Comparison of ENCODE assay signal across 1 cellular context in the genomic region with DNA sequence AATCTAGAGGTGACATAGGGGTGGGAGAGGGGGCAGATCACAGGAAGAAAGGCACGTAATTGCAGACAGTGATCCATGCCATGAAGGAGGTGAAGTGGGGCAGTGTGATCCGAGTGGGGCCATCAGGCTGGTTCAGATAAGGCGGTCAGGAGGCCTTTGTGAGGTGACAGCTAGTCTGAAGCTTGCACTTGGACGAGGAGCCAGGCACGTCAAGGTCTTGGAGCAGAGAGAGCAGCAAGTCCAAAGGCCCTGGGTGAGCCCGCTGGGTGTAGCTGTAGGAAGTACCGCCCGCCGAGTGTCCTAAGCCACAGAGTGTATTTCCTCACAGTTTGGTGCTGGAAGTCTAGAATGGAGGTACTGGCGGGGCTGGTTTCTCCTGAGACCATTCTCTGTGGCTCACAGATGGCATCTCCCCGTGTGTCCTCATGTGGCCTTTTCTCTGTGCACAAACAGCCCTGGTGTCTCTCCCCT.
TF ChIP-seq lines count a peak whose summit lies in the region.

No MANE protein-coding gene starts in this region.

TF ChIP-seq in H1, 55 proteins besides CTCF, POLR2A, EP300 and RAD21:
- TF ChIP-seq GTF2F1 (IDR thresholded peaks at IDR 0.05; ENCODE audit: borderline replicate concordance, low read depth, low read length) (no peak), TBP (IDR thresholded peaks at IDR 0.05; ENCODE audit: low read depth, low read length) (no peak), GABPA (IDR thresholded peaks at IDR 0.05; ENCODE audit: borderline replicate concordance, insufficient read depth, low read length) (no peak), RBBP5 (IDR thresholded peaks at IDR 0.05; ENCODE audit: borderline replicate concordance, low read depth, low read length) (no peak), CBX5 (IDR thresholded peaks at IDR 0.05; ENCODE audit: low read depth, low read length) (no peak), CTBP2 (IDR thresholded peaks at IDR 0.05; ENCODE audit: borderline replicate concordance, insufficient read depth, insufficient read length, low read length) (no peak), BCL11A (IDR thresholded peaks at IDR 0.05; ENCODE audit: low read depth in 2 of 2, low read length in 2 of 2) (no peak), HDAC6 (IDR thresholded peaks at IDR 0.05; ENCODE audit: low read depth, low read length) (no peak), TAF1 (IDR thresholded peaks at IDR 0.05; ENCODE audit: low read depth, low read length) (no peak), TEAD4 (IDR thresholded peaks at IDR 0.05; ENCODE audit: low read depth, low read length) (no peak), NRF1 (IDR thresholded peaks at IDR 0.05; ENCODE audit: low read depth, low read length) (no peak), SIX5 (IDR thresholded peaks at IDR 0.05; ENCODE audit: low read depth, low read length) (no peak), CEBPB (IDR thresholded peaks at IDR 0.05; ENCODE audit: low read depth, low read length) (no peak)
- TF ChIP-seq, protein P1, sequence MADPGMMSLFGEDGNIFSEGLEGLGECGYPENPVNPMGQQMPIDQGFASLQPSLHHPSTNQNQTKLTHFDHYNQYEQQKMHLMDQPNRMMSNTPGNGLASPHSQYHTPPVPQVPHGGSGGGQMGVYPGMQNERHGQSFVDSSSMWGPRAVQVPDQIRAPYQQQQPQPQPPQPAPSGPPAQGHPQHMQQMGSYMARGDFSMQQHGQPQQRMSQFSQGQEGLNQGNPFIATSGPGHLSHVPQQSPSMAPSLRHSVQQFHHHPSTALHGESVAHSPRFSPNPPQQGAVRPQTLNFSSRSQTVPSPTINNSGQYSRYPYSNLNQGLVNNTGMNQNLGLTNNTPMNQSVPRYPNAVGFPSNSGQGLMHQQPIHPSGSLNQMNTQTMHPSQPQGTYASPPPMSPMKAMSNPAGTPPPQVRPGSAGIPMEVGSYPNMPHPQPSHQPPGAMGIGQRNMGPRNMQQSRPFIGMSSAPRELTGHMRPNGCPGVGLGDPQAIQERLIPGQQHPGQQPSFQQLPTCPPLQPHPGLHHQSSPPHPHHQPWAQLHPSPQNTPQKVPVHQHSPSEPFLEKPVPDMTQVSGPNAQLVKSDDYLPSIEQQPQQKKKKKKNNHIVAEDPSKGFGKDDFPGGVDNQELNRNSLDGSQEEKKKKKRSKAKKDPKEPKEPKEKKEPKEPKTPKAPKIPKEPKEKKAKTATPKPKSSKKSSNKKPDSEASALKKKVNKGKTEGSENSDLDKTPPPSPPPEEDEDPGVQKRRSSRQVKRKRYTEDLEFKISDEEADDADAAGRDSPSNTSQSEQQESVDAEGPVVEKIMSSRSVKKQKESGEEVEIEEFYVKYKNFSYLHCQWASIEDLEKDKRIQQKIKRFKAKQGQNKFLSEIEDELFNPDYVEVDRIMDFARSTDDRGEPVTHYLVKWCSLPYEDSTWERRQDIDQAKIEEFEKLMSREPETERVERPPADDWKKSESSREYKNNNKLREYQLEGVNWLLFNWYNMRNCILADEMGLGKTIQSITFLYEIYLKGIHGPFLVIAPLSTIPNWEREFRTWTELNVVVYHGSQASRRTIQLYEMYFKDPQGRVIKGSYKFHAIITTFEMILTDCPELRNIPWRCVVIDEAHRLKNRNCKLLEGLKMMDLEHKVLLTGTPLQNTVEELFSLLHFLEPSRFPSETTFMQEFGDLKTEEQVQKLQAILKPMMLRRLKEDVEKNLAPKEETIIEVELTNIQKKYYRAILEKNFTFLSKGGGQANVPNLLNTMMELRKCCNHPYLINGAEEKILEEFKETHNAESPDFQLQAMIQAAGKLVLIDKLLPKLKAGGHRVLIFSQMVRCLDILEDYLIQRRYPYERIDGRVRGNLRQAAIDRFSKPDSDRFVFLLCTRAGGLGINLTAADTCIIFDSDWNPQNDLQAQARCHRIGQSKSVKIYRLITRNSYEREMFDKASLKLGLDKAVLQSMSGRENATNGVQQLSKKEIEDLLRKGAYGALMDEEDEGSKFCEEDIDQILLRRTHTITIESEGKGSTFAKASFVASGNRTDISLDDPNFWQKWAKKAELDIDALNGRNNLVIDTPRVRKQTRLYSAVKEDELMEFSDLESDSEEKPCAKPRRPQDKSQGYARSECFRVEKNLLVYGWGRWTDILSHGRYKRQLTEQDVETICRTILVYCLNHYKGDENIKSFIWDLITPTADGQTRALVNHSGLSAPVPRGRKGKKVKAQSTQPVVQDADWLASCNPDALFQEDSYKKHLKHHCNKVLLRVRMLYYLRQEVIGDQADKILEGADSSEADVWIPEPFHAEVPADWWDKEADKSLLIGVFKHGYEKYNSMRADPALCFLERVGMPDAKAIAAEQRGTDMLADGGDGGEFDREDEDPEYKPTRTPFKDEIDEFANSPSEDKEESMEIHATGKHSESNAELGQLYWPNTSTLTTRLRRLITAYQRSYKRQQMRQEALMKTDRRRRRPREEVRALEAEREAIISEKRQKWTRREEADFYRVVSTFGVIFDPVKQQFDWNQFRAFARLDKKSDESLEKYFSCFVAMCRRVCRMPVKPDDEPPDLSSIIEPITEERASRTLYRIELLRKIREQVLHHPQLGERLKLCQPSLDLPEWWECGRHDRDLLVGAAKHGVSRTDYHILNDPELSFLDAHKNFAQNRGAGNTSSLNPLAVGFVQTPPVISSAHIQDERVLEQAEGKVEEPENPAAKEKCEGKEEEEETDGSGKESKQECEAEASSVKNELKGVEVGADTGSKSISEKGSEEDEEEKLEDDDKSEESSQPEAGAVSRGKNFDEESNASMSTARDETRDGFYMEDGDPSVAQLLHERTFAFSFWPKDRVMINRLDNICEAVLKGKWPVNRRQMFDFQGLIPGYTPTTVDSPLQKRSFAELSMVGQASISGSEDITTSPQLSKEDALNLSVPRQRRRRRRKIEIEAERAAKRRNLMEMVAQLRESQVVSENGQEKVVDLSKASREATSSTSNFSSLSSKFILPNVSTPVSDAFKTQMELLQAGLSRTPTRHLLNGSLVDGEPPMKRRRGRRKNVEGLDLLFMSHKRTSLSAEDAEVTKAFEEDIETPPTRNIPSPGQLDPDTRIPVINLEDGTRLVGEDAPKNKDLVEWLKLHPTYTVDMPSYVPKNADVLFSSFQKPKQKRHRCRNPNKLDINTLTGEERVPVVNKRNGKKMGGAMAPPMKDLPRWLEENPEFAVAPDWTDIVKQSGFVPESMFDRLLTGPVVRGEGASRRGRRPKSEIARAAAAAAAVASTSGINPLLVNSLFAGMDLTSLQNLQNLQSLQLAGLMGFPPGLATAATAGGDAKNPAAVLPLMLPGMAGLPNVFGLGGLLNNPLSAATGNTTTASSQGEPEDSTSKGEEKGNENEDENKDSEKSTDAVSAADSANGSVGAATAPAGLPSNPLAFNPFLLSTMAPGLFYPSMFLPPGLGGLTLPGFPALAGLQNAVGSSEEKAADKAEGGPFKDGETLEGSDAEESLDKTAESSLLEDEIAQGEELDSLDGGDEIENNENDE (IDR thresholded peaks at IDR 0.05; ENCODE audit: insufficient replicate concordance, low read length), result no peak
- TF ChIP-seq, protein P2, sequence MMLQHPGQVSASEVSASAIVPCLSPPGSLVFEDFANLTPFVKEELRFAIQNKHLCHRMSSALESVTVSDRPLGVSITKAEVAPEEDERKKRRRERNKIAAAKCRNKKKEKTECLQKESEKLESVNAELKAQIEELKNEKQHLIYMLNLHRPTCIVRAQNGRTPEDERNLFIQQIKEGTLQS (IDR thresholded peaks at IDR 0.05; ENCODE audit: insufficient read depth, low read depth, low read length), result no peak
- TF ChIP-seq, protein P3, sequence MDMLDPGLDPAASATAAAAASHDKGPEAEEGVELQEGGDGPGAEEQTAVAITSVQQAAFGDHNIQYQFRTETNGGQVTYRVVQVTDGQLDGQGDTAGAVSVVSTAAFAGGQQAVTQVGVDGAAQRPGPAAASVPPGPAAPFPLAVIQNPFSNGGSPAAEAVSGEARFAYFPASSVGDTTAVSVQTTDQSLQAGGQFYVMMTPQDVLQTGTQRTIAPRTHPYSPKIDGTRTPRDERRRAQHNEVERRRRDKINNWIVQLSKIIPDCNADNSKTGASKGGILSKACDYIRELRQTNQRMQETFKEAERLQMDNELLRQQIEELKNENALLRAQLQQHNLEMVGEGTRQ (IDR thresholded peaks at IDR 0.05; ENCODE audit: low read length), result no peak
